In the genomic region with DNA sequence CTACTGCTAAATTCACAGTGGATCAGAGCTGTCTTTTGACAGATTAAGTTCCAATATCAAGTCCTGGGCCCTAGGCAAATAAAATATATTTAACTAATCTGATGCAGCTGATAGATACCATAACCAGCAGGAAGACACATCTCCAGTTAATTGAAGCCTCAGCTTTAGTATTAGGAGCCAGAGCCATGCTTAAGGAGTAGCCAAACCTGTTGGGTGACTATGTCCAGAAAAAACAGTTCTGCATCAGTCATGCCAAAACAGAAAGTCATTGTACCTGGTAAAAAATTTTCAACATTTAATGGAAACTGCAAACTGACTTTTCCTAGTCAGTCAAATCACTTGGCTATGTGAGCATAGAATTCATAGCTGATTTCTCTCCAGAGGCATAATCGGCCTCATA, we compare ENCODE assay signal across 32 cellular contexts.
DNase-seq lines count a peak whose midpoint lies in the region; ATAC-seq and TF ChIP-seq lines count a peak whose summit lies in the region.
"Had no signal": no experiment of that assay in that cellular context is flagged by ENCODE, and none has a peak within 500 bp of the region (broad histone marks: within the 10 kb centered on the region; RNA-seq: fewer than 3 reads in every experiment).

No MANE protein-coding gene starts in this region.

- ATAC-seq in body of pancreas: peak; percentile 66
- no peak for ATAC-seq in activated CD4-positive, CD25-positive, alpha-beta regulatory T cell treated with anti-CD3 and anti-CD28 coated beads, Interleukin-2, amount 50 U/mL, for 24 hours
- ATAC-seq: activated CD4-positive, alpha-beta T cell treated with anti-CD3 and anti-CD28 coated beads for 36 hours; activated T-helper 17 cell treated with anti-CD3 and anti-CD28 coated beads, Interleukin-2, amount 50 U/mL, for 72 hours; heart left ventricle; K562; Panc1; psoas muscle; sciatic nerve; stimulated activated naive CD8-positive, alpha-beta T cell treated with anti-CD3 and anti-CD28 coated beads, Interleukin-15, amount 100 ng/mL, for 72 hours had no signal

- H3K4me1 ChIP-seq in body of pancreas: peaks cover 28% of the 10 kb centered on the region
- H3K4me1 ChIP-seq: BE2C, vagina had no signal

- H3K9me3 ChIP-seq in body of pancreas: no peaks in the 10 kb centered on the region
- H3K9me3 ChIP-seq: BE2C, heart left ventricle, psoas muscle, thoracic aorta, vagina had no signal

- H3K27me3 Mint-ChIP-seq in activated CD4-positive, alpha-beta memory T cell treated with anti-CD3 and anti-CD28 coated beads, Interleukin-2, amount 10 ng/mL, durations not matched to agents 7 days and 5 days: peaks cover 2% of the 10 kb centered on the region
- H3K27me3 Mint-ChIP-seq: activated T-helper 17 cell treated with anti-CD3 and anti-CD28 coated beads, Interleukin-2, amount 50 U/mL, for 72 hours; CD8-positive, alpha-beta memory T cell had no signal

- CTCF ChIA-PET in activated CD4-positive, alpha-beta memory T cell treated with anti-CD3 and anti-CD28 coated beads, Interleukin-2, amount 10 ng/mL, durations not matched to agents 7 days and 5 days (lab: Charles Lee): no interaction called here

- no peaks in the 10 kb centered on the region for H3K27me3 ChIP-seq in body of pancreas
- H3K27me3 ChIP-seq: BE2C, brain microvascular endothelial cell, heart left ventricle, vagina had no signal

- no peak overlapping the region for H3K4me3 Mint-ChIP-seq in activated CD4-positive, alpha-beta memory T cell treated with anti-CD3 and anti-CD28 coated beads, Interleukin-2, amount 10 ng/mL, durations not matched to agents 7 days and 5 days
- H3K4me3 Mint-ChIP-seq: activated CD4-positive, alpha-beta T cell treated with anti-CD3 and anti-CD28 coated beads for 36 hours; activated T-helper 17 cell treated with anti-CD3 and anti-CD28 coated beads, Interleukin-2, amount 50 U/mL, for 72 hours; CD8-positive, alpha-beta memory T cell; mesothelial cell of epicardium; stimulated activated naive CD8-positive, alpha-beta T cell treated with anti-CD3 and anti-CD28 coated beads, Interleukin-15, amount 100 ng/mL, for 72 hours had no signal

- 40 to 47% methylated on average over 1 of the region's 1 CpG for WGBS in body of pancreas, 2 donors

- peak; percentile 78 for DNase-seq in DMS53 (lab: John Stamatoyannopoulos, UW)
- DNase-seq in NCI-H1048 (lab: John Stamatoyannopoulos, UW): peak; percentile 20
- peak in 3 of 4 donors; percentile 18 to 45 (median 39) for DNase-seq in body of pancreas
- peak; percentile 27 for DNase-seq in kidney tubule cell (ENCODE audit: low spot score)
- DNase-seq in GM10266 (ENCODE audit: extremely low spot score): no peak
- DNase-seq in activated CD4-positive, alpha-beta memory T cell treated with anti-CD3 and anti-CD28 coated beads, Interleukin-2, amount 10 ng/mL, durations not matched to agents 7 days and 5 days: no peak
- no peak for DNase-seq in effector CD8-positive, alpha-beta T cell (lab: John Stamatoyannopoulos, UW)
- DNase-seq: activated CD4-positive, alpha-beta T cell treated with anti-CD3 and anti-CD28 coated beads for 36 hours; activated naive CD4-positive, alpha-beta T cell treated with anti-CD3 and anti-CD28 coated beads, Interleukin-2, amount 50 U/mL, for 16 hours; amniotic stem cell; BE2C; brain microvascular endothelial cell; CD8-positive, alpha-beta memory T cell; erythroblast; foreskin melanocyte; heart left ventricle; naive B cell; NCI-H1105 treated with DMSO at 0.1 percent for 48 hours; NCI-H2107; psoas muscle; SHP77 treated with DMSO at 0.1 percent for 48 hours; stimulated activated CD4-positive, alpha-beta T cell treated with anti-CD3 and anti-CD28 coated beads, Interleukin-12 subunit alpha, Interleukin-12 subunit beta, amount 100 ng/mL, for 4 hours; stimulated activated CD4-positive, alpha-beta T cell treated with anti-CD3 and anti-CD28 coated beads, Interleukin-2, amount 100 ng/mL, for 48 hours; stimulated activated naive CD8-positive, alpha-beta T cell treated with anti-CD3 and anti-CD28 coated beads, Interleukin-15, amount 100 ng/mL, for 72 hours had no signal

- no peak overlapping the region for H3K4me3 ChIP-seq in body of pancreas
- H3K4me3 ChIP-seq: heart left ventricle, K562, psoas muscle, thoracic aorta, vagina had no signal

- H3K9me3 Mint-ChIP-seq in activated CD4-positive, alpha-beta memory T cell treated with anti-CD3 and anti-CD28 coated beads, Interleukin-2, amount 10 ng/mL, durations not matched to agents 7 days and 5 days: peaks cover 21% of the 10 kb centered on the region

- POLR2A ChIA-PET in activated CD4-positive, alpha-beta memory T cell treated with anti-CD3 and anti-CD28 coated beads, Interleukin-2, amount 10 ng/mL, durations not matched to agents 7 days and 5 days (lab: Charles Lee): no interaction called here

- intact Hi-C loops in body of pancreas (cut with DNase I): no loop called here

- H3K4me1 Mint-ChIP-seq in activated CD4-positive, alpha-beta memory T cell treated with anti-CD3 and anti-CD28 coated beads, Interleukin-2, amount 10 ng/mL, durations not matched to agents 7 days and 5 days: peaks cover 3% of the 10 kb centered on the region
- H3K4me1 Mint-ChIP-seq: activated T-helper 17 cell treated with anti-CD3 and anti-CD28 coated beads, Interleukin-2, amount 50 U/mL, for 72 hours; CD8-positive, alpha-beta memory T cell; naive B cell; stimulated activated naive CD8-positive, alpha-beta T cell treated with anti-CD3 and anti-CD28 coated beads, Interleukin-15, amount 100 ng/mL, for 72 hours had no signal

- H3K27ac Mint-ChIP-seq in activated CD4-positive, alpha-beta memory T cell treated with anti-CD3 and anti-CD28 coated beads, Interleukin-2, amount 10 ng/mL, durations not matched to agents 7 days and 5 days: no peak overlapping the region
- H3K27ac Mint-ChIP-seq: activated CD4-positive, alpha-beta T cell treated with anti-CD3 and anti-CD28 coated beads for 36 hours; activated T-helper 17 cell treated with anti-CD3 and anti-CD28 coated beads, Interleukin-2, amount 50 U/mL, for 72 hours; CD8-positive, alpha-beta memory T cell; mesothelial cell of epicardium; naive B cell; stimulated activated naive CD8-positive, alpha-beta T cell treated with anti-CD3 and anti-CD28 coated beads, Interleukin-15, amount 100 ng/mL, for 72 hours had no signal

- no peaks in the 10 kb centered on the region for H3K36me3 Mint-ChIP-seq in activated CD4-positive, alpha-beta memory T cell treated with anti-CD3 and anti-CD28 coated beads, Interleukin-2, amount 10 ng/mL, durations not matched to agents 7 days and 5 days (ENCODE audit: low read depth)

- no peak for TF ChIP-seq CTCF in body of pancreas (IDR thresholded peaks at IDR 0.05)
- TF ChIP-seq CTCF in GM10266 (IDR thresholded peaks at IDR 0.05; ENCODE audit: control insufficient read depth, insufficient read depth, low read depth, missing control alignments): no peak

- no peaks in the 10 kb centered on the region for H3K36me3 ChIP-seq in body of pancreas (replicated peaks in 1 of 2; ENCODE audit: insufficient read depth in 1 of 2, low read depth in 2 of 2)
- H3K36me3 ChIP-seq: BE2C, brain microvascular endothelial cell, heart left ventricle, thoracic aorta, vagina had no signal

- H3K27ac ChIP-seq in body of pancreas: peak overlapping the region in 3 of 4 donors; percentile 14 to 35 (median 15)
- H3K27ac ChIP-seq: brain microvascular endothelial cell, heart left ventricle, psoas muscle, thoracic aorta, vagina had no signal

- no peak for TF ChIP-seq POLR2A in body of pancreas (IDR thresholded peaks at IDR 0.05)

Comparison
In these comparisons a context has a peak if more than half of its experiments do, and no peak if none do; other contexts are left out.
1. DNase-seq: peak in DMS53 (single experiment), NCI-H1048 (single experiment), body of pancreas (3 of 4) and kidney tubule cell (single experiment); none in GM10266 (single experiment), activated CD4-positive, alpha-beta memory T cell treated with anti-CD3 and anti-CD28 coated beads, Interleukin-2, amount 10 ng/mL, durations not matched to agents 7 days and 5 days (single experiment) and effector CD8-positive, alpha-beta T cell (single experiment).